Comparison of ENCODE assay signal across 19 cellular contexts in the genomic region with DNA sequence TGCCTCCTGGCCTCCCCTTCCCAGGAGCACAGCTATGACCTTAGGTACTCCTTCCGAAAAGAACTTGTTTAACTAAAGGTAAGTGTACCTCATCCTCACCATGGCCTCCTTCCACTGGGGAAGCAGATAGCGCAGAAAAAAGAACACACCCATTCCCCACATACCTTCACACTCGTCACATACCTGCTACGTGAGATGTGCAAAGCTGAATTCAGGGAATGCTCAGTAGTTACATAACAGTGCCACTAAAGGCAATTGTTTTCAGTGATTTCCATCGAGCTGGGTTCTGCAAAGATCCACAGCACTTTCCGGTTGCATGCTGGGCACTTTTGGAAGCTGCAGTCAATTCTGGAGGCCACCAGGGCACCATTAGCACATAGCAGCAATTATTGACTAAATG. TPM values are rescaled to one million over a fixed set of nuclear protein-coding genes. Genes with fewer than 3 reads are reported as not detected.
A peak's percentile ranks its signal among the peaks of the same experiment; 100 is the strongest.
DNase-seq lines count a peak whose midpoint lies in the region; ATAC-seq lines count a peak whose summit lies in the region.
"Had no signal": no experiment of that assay in that cellular context is flagged by ENCODE, and none has a peak within 500 bp of the region (broad histone marks: within the 10 kb centered on the region; RNA-seq: fewer than 3 reads in every experiment).

No MANE protein-coding gene starts in this region.

- 68 to 72% methylated on average over 6 of the region's 6 CpGs for WGBS in GM23248 (ENCODE audit: low coverage in 1 of 2, low lambda C conversion rate in 2 of 2, missing lambda C conversion rate in 2 of 2), 2 experiments

- no peaks in the 10 kb centered on the region for H3K27me3 ChIP-seq in ACC112 (ENCODE audit: insufficient read depth, low read length)
- H3K27me3 ChIP-seq in GM23248 (replicated peaks; ENCODE audit: insufficient read depth), result no peaks in the 10 kb centered on the region

- H3K4me1 Mint-ChIP-seq in activated naive CD8-positive, alpha-beta T cell treated with anti-CD3 and anti-CD28 coated beads for 36 hours, result peaks cover 34% of the 10 kb centered on the region
- H3K4me1 Mint-ChIP-seq in naive thymus-derived CD8-positive, alpha-beta T cell, result peaks cover 0 to 41% (median 13%) of the 10 kb centered on the region in 4 donors

- H3K27ac Mint-ChIP-seq in activated naive CD8-positive, alpha-beta T cell treated with anti-CD3 and anti-CD28 coated beads for 36 hours, result no peak overlapping the region
- H3K27ac Mint-ChIP-seq in naive thymus-derived CD8-positive, alpha-beta T cell, result peak overlapping the region in 1 of 10 donors; percentile 84

- DNase-seq in GM23248, result peak; percentile 44
- no peak for DNase-seq in activated naive CD8-positive, alpha-beta T cell treated with anti-CD3 and anti-CD28 coated beads for 36 hours
- DNase-seq in naive thymus-derived CD8-positive, alpha-beta T cell, result no peak
- DNase-seq in DMS53 treated with DMSO at 0.1 percent for 48 hours (lab: John Stamatoyannopoulos, UW; ENCODE audit: unreplicated experiment), result no peak
- no peak for DNase-seq in C1 segment of cervical spinal cord (lab: John Stamatoyannopoulos, UW)
- no peak for DNase-seq in AG20443 (ENCODE audit: low spot score)
- DNase-seq: activated CD4-positive, alpha-beta T cell treated with anti-CD3 and anti-CD28 coated beads, Interleukin-2, amount 50 U/mL, for 4 hours; activated effector memory CD4-positive, alpha-beta T cell treated with anti-CD3 and anti-CD28 coated beads, Interleukin-2, amount 50 U/mL, for 16 hours; mammary epithelial cell; NCI-H2081; NCI-H524 treated with DMSO at 0.1 percent for 48 hours; right cardiac atrium; stimulated activated CD4-positive, alpha-beta T cell treated with anti-CD3 and anti-CD28 coated beads, Interleukin-2, amount 100 ng/mL, for 24 hours had no signal

- H3K9me2 ChIP-seq in GM23248 (ENCODE audit: insufficient read depth), result no peaks in the 10 kb centered on the region

- in situ Hi-C loops in GM23248 (cut with MboI), result no loop called here

- H2AFZ ChIP-seq in ACC112 (ENCODE audit: low read length, unreplicated experiment), result no peak overlapping the region
- no peak overlapping the region for H2AFZ ChIP-seq in GM23248

- H3K4me1 ChIP-seq in ACC112 (ENCODE audit: control insufficient read depth, insufficient read depth, low read length, unreplicated experiment) (peaks cover 56% of the 10 kb centered on the region), GM23248 (ENCODE audit: insufficient read depth) (peaks cover 52% of the 10 kb centered on the region)

- H3K27ac ChIP-seq in ACC112 (ENCODE audit: low read depth, low read length), result peak overlapping the region; percentile 98
- H3K27ac ChIP-seq in GM23248, result peak overlapping the region; percentile 67
- H3K27ac ChIP-seq: C4-2B had no signal

- H3K36me3 ChIP-seq in ACC112 (ENCODE audit: insufficient read depth, low read length) (peaks cover 10% of the 10 kb centered on the region; the same call in 1 of the 2 replicates), GM23248 (ENCODE audit: low read depth) (no peaks in the 10 kb centered on the region)
- H3K36me3 ChIP-seq: neutrophil had no signal

- POLR2A ChIA-PET in naive thymus-derived CD8-positive, alpha-beta T cell (lab: Charles Lee), result no interaction called here

- peaks cover 34% of the 10 kb centered on the region for H3F3A ChIP-seq in GM23248 (ENCODE audit: insufficient read depth)

- peak overlapping the region; percentile 88 for H3K4me3 ChIP-seq in ACC112 (ENCODE audit: low read depth, low read length)
- H3K4me3 ChIP-seq in GM23248, result peak overlapping the region; percentile 73
- H3K4me3 ChIP-seq: coronary artery had no signal

- peaks cover 28% of the 10 kb centered on the region for H3K36me3 Mint-ChIP-seq in activated naive CD8-positive, alpha-beta T cell treated with anti-CD3 and anti-CD28 coated beads for 36 hours
- H3K36me3 Mint-ChIP-seq in naive thymus-derived CD8-positive, alpha-beta T cell, result peaks cover 0 to 24% (median 0%) of the 10 kb centered on the region in 3 donors

- no peaks in the 10 kb centered on the region for H3K27me3 Mint-ChIP-seq in activated naive CD8-positive, alpha-beta T cell treated with anti-CD3 and anti-CD28 coated beads for 36 hours
- no peaks in the 10 kb centered on the region for H3K27me3 Mint-ChIP-seq in naive thymus-derived CD8-positive, alpha-beta T cell

- peak overlapping the region; percentile 62 for H3K4me2 ChIP-seq in GM23248 (ENCODE audit: unreplicated experiment)

- no peak for ATAC-seq in naive thymus-derived CD8-positive, alpha-beta T cell
- ATAC-seq in HG03457 (IDR thresholded peaks at IDR 0.05; ENCODE audit: unreplicated experiment), result no peak
- ATAC-seq: right cardiac atrium had no signal

- peak overlapping the region; percentile 84 for H3K9ac ChIP-seq in GM23248

- peaks cover 47% of the 10 kb centered on the region for H3K79me2 ChIP-seq in ACC112 (ENCODE audit: control insufficient read depth, insufficient read depth, low read length, unreplicated experiment)
- H3K79me2 ChIP-seq in GM23248 (ENCODE audit: insufficient read depth), result peaks cover 47% of the 10 kb centered on the region

- H3K9me3 Mint-ChIP-seq in activated naive CD8-positive, alpha-beta T cell treated with anti-CD3 and anti-CD28 coated beads for 36 hours, result no peaks in the 10 kb centered on the region
- H3K9me3 Mint-ChIP-seq in naive thymus-derived CD8-positive, alpha-beta T cell, result no peaks in the 10 kb centered on the region

- H3K9me3 ChIP-seq in GM23248 (ENCODE audit: low read depth), result no peaks in the 10 kb centered on the region
- H3K9me3 ChIP-seq: neutrophil had no signal

- H4K20me1 ChIP-seq in GM23248 (ENCODE audit: insufficient read depth), result no peaks in the 10 kb centered on the region

- peak overlapping the region; percentile 74 for H3K4me3 Mint-ChIP-seq in activated naive CD8-positive, alpha-beta T cell treated with anti-CD3 and anti-CD28 coated beads for 36 hours
- H3K4me3 Mint-ChIP-seq in naive thymus-derived CD8-positive, alpha-beta T cell, result peak overlapping the region in 6 of 10 donors; percentile 39 to 85 (median 52)

RNA-seq across cellular contexts. Expression of a gene that starts 41.1 kb away (rescaled TPM):
- total RNA-seq in GM23248 (2014; rRNA removed; shearing (Covaris generic)), result 2.1 and 5.8 TPM in 2 replicates
- polyA plus RNA-seq in GM23248 (2016; fragmentation: Nextera tagmentation; extraction: Ambion mirVana), result 13.1 and 20.4 TPM in 2 replicates
- 1 to 10 TPM; 2.0 to 2.3 TPM for total RNA-seq in activated naive CD8-positive, alpha-beta T cell treated with anti-CD3 and anti-CD28 coated beads for 36 hours
- 1 to 10 TPM in 1 of 2 experiments, under 1 TPM in 1; 0.82 to 1.6 TPM for total RNA-seq in naive thymus-derived CD8-positive, alpha-beta T cell
- polyA plus RNA-seq in naive thymus-derived CD8-positive, alpha-beta T cell, result under 1 TPM; 0.52 to 0.73 (median 0.68) TPM
- total RNA-seq: temporal lobe had no signal
